In genomic region chr2:21356076-21356856, GRCh38 we compare ENCODE assay signal across 20 cellular contexts.
"Had no signal": no experiment of that assay in that cellular context is flagged by ENCODE, and none has a peak within 500 bp of the region (broad histone marks: within the 10 kb centered on the region; RNA-seq: fewer than 3 reads in every experiment).

No MANE protein-coding gene starts in this region.

- H3K36me3 ChIP-seq: gastrocnemius medialis, neutrophil, spleen, upper lobe of right lung had no signal

- H3K4me3 ChIP-seq: gastrocnemius medialis, spleen, testis, upper lobe of right lung had no signal

- H3K9me3 ChIP-seq: gastrocnemius medialis, neutrophil, testis, upper lobe of right lung had no signal

- H3K27me3 ChIP-seq: gastrocnemius medialis, neutrophil, spleen, testis, upper lobe of right lung had no signal

- H3K27me3 Mint-ChIP-seq: activated B cell treated with CpG ODN at 0.5 μM for 24 hours; activated CD4-positive, alpha-beta memory T cell treated with anti-CD3 and anti-CD28 coated beads for 36 hours; activated naive CD8-positive, alpha-beta T cell treated with anti-CD3 and anti-CD28 coated beads, Interleukin-2, amount 10 ng/mL, durations not matched to agents 7 days and 5 days; stimulated activated memory B cell treated with anti-CD40 and anti-IgM and Interleukin-4, amounts not matched to agents 10 μg/mL and 1 μg/mL and 100 μg/mL, for 72 hours had no signal

- H3K4me3 Mint-ChIP-seq: activated B cell treated with CpG ODN at 0.5 μM for 24 hours; activated CD4-positive, alpha-beta memory T cell treated with anti-CD3 and anti-CD28 coated beads for 36 hours; activated naive CD8-positive, alpha-beta T cell treated with anti-CD3 and anti-CD28 coated beads, Interleukin-2, amount 10 ng/mL, durations not matched to agents 7 days and 5 days; memory B cell; naive thymus-derived CD8-positive, alpha-beta T cell; stimulated activated memory B cell treated with anti-CD40 and anti-IgM and Interleukin-4, amounts not matched to agents 10 μg/mL and 1 μg/mL and 100 μg/mL, for 72 hours had no signal

- H3K4me1 Mint-ChIP-seq: activated B cell treated with CpG ODN at 0.5 μM for 24 hours; activated naive CD8-positive, alpha-beta T cell treated with anti-CD3 and anti-CD28 coated beads, Interleukin-2, amount 10 ng/mL, durations not matched to agents 7 days and 5 days; memory B cell; naive thymus-derived CD8-positive, alpha-beta T cell; stimulated activated memory B cell treated with anti-CD40 and anti-IgM and Interleukin-4, amounts not matched to agents 10 μg/mL and 1 μg/mL and 100 μg/mL, for 72 hours had no signal

- H3K27ac Mint-ChIP-seq: activated B cell treated with CpG ODN at 0.5 μM for 24 hours; activated CD4-positive, alpha-beta memory T cell treated with anti-CD3 and anti-CD28 coated beads for 36 hours; activated naive CD8-positive, alpha-beta T cell treated with anti-CD3 and anti-CD28 coated beads, Interleukin-2, amount 10 ng/mL, durations not matched to agents 7 days and 5 days; memory B cell; naive thymus-derived CD8-positive, alpha-beta T cell; stimulated activated memory B cell treated with anti-CD40 and anti-IgM and Interleukin-4, amounts not matched to agents 10 μg/mL and 1 μg/mL and 100 μg/mL, for 72 hours had no signal

- H3K9me3 Mint-ChIP-seq: activated B cell treated with CpG ODN at 0.5 μM for 24 hours; activated CD4-positive, alpha-beta memory T cell treated with anti-CD3 and anti-CD28 coated beads for 36 hours; activated naive CD8-positive, alpha-beta T cell treated with anti-CD3 and anti-CD28 coated beads, Interleukin-2, amount 10 ng/mL, durations not matched to agents 7 days and 5 days; memory B cell had no signal

- H3K36me3 Mint-ChIP-seq: activated CD4-positive, alpha-beta memory T cell treated with anti-CD3 and anti-CD28 coated beads for 36 hours; activated naive CD8-positive, alpha-beta T cell treated with anti-CD3 and anti-CD28 coated beads, Interleukin-2, amount 10 ng/mL, durations not matched to agents 7 days and 5 days; memory B cell; naive thymus-derived CD8-positive, alpha-beta T cell; stimulated activated memory B cell treated with anti-CD40 and anti-IgM and Interleukin-4, amounts not matched to agents 10 μg/mL and 1 μg/mL and 100 μg/mL, for 72 hours had no signal

- H3K27ac ChIP-seq: gastrocnemius medialis, neutrophil, parathyroid adenoma, spleen, testis, upper lobe of right lung had no signal

- H3K4me1 ChIP-seq: gastrocnemius medialis, parathyroid adenoma, spleen, upper lobe of right lung had no signal

- ATAC-seq: esophagus mucosa; gastrocnemius medialis; naive thymus-derived CD8-positive, alpha-beta T cell; stimulated activated memory B cell treated with anti-CD40 and anti-IgM and Interleukin-4, amounts not matched to agents 10 μg/mL and 1 μg/mL and 100 μg/mL, for 72 hours; upper lobe of right lung had no signal

- DNase-seq: activated B cell treated with CpG ODN at 0.5 μM for 24 hours; activated CD4-positive, alpha-beta memory T cell treated with anti-CD3 and anti-CD28 coated beads for 36 hours; activated CD4-positive, alpha-beta T cell treated with anti-CD3 and anti-CD28 coated beads for 4 hours; activated naive CD4-positive, alpha-beta T cell; activated naive CD8-positive, alpha-beta T cell treated with anti-CD3 and anti-CD28 coated beads, Interleukin-2, amount 10 ng/mL, durations not matched to agents 7 days and 5 days; activated T-cell treated with anti-CD3 and anti-CD28 coated beads for 4 hours; amygdala; caudate nucleus; gastrocnemius medialis; head of caudate nucleus; naive thymus-derived CD8-positive, alpha-beta T cell; spleen; stimulated activated CD4-positive, alpha-beta T cell treated with anti-CD3 and anti-CD28 coated beads, Interleukin-4, amount 100 ng/mL, for 4 hours; testis; upper lobe of right lung had no signal
